In the genomic region with DNA sequence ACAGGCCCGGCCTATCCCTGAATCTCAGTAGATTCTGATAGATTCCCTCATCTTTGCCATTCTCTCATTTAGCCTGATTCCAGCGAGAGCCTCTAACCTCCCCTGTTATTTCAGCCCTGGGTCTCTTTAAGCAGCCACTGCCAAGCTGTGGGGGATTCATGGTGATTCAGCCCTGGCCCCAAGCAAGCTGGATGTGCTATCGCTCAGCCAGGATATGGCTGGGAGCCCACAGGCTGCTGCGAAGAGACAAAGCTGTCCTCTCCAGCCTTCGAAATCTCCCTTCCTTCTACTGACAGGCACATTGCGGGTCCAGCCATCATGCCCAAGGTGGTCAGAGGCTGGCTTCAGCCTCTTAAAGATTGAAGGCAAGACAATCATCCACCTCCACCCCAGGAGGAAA, we compare ENCODE assay signal across 10 cellular contexts.
DNase-seq lines count a peak whose midpoint lies in the region; ATAC-seq and TF ChIP-seq lines count a peak whose summit lies in the region.
"Had no signal": no experiment of that assay in that cellular context is flagged by ENCODE, and none has a peak within 500 bp of the region (broad histone marks: within the 10 kb centered on the region; RNA-seq: fewer than 3 reads in every experiment).

No MANE protein-coding gene starts in this region.

- H3K36me3 Mint-ChIP-seq in CD14-positive monocyte: no peaks in the 10 kb centered on the region

- H3K4me1 Mint-ChIP-seq in CD14-positive monocyte: peaks cover 3% of the 10 kb centered on the region

- no peak for ATAC-seq in GM21825 (IDR thresholded peaks at IDR 0.05; ENCODE audit: unreplicated experiment)

- H3K36me3 ChIP-seq in brain microvascular endothelial cell (replicated peaks): no peaks in the 10 kb centered on the region

- peak overlapping the region; percentile 55 for H3K27ac ChIP-seq in brain microvascular endothelial cell
- H3K27ac ChIP-seq in temporal lobe (ENCODE audit: low read depth, low read length): peak overlapping the region; percentile 67

- TF ChIP-seq CTCF in brain microvascular endothelial cell (IDR thresholded peaks at IDR 0.05; ENCODE audit: low read depth, low read length, missing control alignments) (no peak), CD14-positive monocyte (IDR thresholded peaks at IDR 0.05) (no peak)

- no peak overlapping the region for H3K4me3 ChIP-seq in brain microvascular endothelial cell (ENCODE audit: low read depth, low read length)

- intact Hi-C loops in CD14-positive monocyte (cut with micrococcal nuclease): no loop called here

- peak; percentile 82 for DNase-seq in M059J (ENCODE audit: low read depth)
- DNase-seq in brain microvascular endothelial cell: peak; percentile 78
- peak; percentile 83 for DNase-seq in iris pigment epithelial cell (ENCODE audit: low read depth)
- DNase-seq in NCI-H1436 (lab: John Stamatoyannopoulos, UW): no peak
- DNase-seq in CD14-positive monocyte (ENCODE audit: low spot score): no peak
- DNase-seq: amniotic stem cell; NCI-H510A; stimulated activated CD4-positive, alpha-beta T cell treated with anti-CD3 and anti-CD28 coated beads, Interleukin-2, amount 100 ng/mL, for 48 hours had no signal

- H3K9me3 Mint-ChIP-seq in CD14-positive monocyte: peaks cover 0 to 4% (median 1%) of the 10 kb centered on the region in 7 donors

- H3K27me3 Mint-ChIP-seq in CD14-positive monocyte (ENCODE audit: low read depth in 3 of 3): peaks cover 8 to 25% (median 21%) of the 10 kb centered on the region in 3 donors

- in situ Hi-C loops in brain microvascular endothelial cell (cut with HindIII; ENCODE audit: low pct_ligation_motif_present, low sequenced_read_pairs): no loop called here

- H3K27ac Mint-ChIP-seq in CD14-positive monocyte: no peak overlapping the region

- no peak overlapping the region for H3K4me3 Mint-ChIP-seq in CD14-positive monocyte

- no peaks in the 10 kb centered on the region for H3K27me3 ChIP-seq in brain microvascular endothelial cell (replicated peaks)

Comparison
In these comparisons a context has a peak if more than half of its experiments do, and no peak if none do; other contexts are left out.
1. DNase-seq: peak in M059J (single experiment), brain microvascular endothelial cell (single experiment) and iris pigment epithelial cell (single experiment); none in NCI-H1436 (single experiment) and CD14-positive monocyte (single experiment).